1 cellular context compared by ENCODE assay signal in the genomic region with DNA sequence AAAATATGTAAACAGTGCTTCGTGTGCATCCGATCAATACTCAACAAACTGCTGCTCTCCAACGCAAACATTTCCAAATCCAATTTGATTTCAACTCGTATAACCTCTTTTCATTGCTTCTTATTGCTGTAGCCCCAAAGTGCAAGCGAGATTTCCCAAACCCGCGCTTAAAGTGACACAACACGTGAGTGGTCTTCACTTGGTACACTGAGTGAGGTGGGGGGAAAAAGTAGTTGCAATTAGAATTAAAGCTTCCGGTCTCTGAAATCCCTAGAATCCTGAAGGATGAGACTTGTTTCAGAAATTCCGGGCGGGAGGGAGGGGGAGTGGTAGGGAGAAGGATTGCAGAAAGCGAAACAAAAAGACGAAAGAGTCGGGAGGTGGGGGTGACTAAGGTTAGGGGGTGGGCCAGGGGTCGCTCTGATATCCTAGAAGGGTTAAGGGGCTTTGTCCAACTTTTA.
TF ChIP-seq lines count a peak whose summit lies in the region.

No MANE protein-coding gene starts in this region.

TF ChIP-seq in GM12878, 131 proteins besides CTCF, POLR2A, EP300 and RAD21 (continued from another document):
- TF ChIP-seq CUX1 (IDR thresholded peaks at IDR 0.05; ENCODE audit: insufficient replicate concordance, low read depth, low read length): no peak
- TF ChIP-seq CEBPZ (IDR thresholded peaks at IDR 0.05; ENCODE audit: low read depth, low read length): no peak
- TF ChIP-seq CHD1 (IDR thresholded peaks at IDR 0.05; ENCODE audit: low read depth, low read length): no peak
- TF ChIP-seq, protein P1, sequence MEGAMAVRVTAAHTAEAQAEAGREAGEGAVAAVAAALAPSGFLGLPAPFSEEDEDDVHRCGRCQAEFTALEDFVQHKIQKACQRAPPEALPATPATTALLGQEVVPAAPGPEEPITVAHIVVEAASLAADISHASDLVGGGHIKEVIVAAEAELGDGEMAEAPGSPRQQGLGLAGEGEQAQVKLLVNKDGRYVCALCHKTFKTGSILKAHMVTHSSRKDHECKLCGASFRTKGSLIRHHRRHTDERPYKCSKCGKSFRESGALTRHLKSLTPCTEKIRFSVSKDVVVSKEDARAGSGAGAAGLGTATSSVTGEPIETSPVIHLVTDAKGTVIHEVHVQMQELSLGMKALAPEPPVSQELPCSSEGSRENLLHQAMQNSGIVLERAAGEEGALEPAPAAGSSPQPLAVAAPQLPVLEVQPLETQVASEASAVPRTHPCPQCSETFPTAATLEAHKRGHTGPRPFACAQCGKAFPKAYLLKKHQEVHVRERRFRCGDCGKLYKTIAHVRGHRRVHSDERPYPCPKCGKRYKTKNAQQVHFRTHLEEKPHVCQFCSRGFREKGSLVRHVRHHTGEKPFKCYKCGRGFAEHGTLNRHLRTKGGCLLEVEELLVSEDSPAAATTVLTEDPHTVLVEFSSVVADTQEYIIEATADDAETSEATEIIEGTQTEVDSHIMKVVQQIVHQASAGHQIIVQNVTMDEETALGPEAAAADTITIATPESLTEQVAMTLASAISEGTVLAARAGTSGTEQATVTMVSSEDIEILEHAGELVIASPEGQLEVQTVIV (IDR thresholded peaks at IDR 0.05; ENCODE audit: borderline replicate concordance, partially characterized antibody): no peak
- no peak for TF ChIP-seq RAD51 (IDR thresholded peaks at IDR 0.05)
- TF ChIP-seq MEF2B (IDR thresholded peaks at IDR 0.05; ENCODE audit: partially characterized antibody, poor library complexity, severe bottlenecking): no peak
